In genomic region chr3:197599089-197599765, GRCh38 we compare ENCODE assay signal across 1 cellular context.
TF ChIP-seq lines count a peak whose summit lies in the region.

No MANE protein-coding gene starts in this region.

TF ChIP-seq in GM12878, 131 proteins besides CTCF, POLR2A, EP300 and RAD21 (continued from another document):
- peak; percentile 28 for TF ChIP-seq PBX3 (IDR thresholded peaks at IDR 0.05; ENCODE audit: insufficient replicate concordance, low read depth, low read length)
- peak; percentile 64; the same call in 1 of the 2 replicates for TF ChIP-seq RB1 (IDR thresholded peaks at IDR 0.05; ENCODE audit: borderline replicate concordance)
- TF ChIP-seq CHD2 (IDR thresholded peaks at IDR 0.05; ENCODE audit: borderline replicate concordance, low read depth, low read length), result 0 out of 2 replicates have a peak, but pooled peaks have one; percentile 47
- 0 out of 2 replicates have a peak, but pooled peaks have one; percentile 50 for TF ChIP-seq TCF3 (IDR thresholded peaks at IDR 0.05; ENCODE audit: borderline replicate concordance, insufficient read depth, low read depth, low read length)
- TF ChIP-seq SMARCA5 (IDR thresholded peaks at IDR 0.05), result peak; percentile 54; the same call in 1 of the 2 replicates
- TF ChIP-seq HDAC2 (IDR thresholded peaks at IDR 0.05), result no peak
- TF ChIP-seq BCL3 (IDR thresholded peaks at IDR 0.05; ENCODE audit: borderline replicate concordance, insufficient read depth, low read depth, low read length, poor library complexity, severe bottlenecking), result peak; percentile 62
- no peak for TF ChIP-seq JUNB (IDR thresholded peaks at IDR 0.05)
